ENCODE assay signal across 1 cellular context in the genomic region with DNA sequence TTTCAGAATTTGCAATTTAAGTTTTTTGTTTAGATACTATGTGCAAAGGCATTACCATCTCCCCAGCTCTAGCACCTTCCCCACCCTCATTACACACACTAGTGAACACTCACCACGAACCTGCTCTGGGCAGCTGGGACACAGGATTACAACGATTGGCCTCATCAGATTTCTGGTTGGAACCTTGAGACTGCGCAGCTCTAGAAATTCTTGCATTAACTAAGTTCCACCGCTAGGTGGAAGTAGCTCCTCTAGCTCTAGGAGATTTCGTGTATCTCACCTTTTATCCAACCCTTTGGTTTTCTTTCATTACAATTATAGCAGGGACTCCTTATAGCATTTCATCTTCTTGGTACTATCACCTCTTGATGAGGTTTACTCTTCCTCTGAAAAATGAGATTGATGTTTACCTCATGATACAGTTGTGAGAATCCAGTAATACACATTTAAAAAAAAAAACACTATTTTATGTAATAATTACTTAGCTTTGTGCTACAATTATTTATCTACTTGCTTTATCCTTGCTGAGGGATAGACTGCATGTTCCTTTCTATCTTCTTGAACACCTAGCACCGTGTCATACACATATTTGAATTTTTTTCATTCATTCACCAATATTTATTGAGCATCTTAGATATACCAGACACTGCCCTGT.
TF ChIP-seq lines count a peak whose summit lies in the region.

No MANE protein-coding gene starts in this region.

TF ChIP-seq in GM23338, 12 proteins besides CTCF, POLR2A, EP300 and RAD21 (continued from another document):
- TF ChIP-seq, protein P1, sequence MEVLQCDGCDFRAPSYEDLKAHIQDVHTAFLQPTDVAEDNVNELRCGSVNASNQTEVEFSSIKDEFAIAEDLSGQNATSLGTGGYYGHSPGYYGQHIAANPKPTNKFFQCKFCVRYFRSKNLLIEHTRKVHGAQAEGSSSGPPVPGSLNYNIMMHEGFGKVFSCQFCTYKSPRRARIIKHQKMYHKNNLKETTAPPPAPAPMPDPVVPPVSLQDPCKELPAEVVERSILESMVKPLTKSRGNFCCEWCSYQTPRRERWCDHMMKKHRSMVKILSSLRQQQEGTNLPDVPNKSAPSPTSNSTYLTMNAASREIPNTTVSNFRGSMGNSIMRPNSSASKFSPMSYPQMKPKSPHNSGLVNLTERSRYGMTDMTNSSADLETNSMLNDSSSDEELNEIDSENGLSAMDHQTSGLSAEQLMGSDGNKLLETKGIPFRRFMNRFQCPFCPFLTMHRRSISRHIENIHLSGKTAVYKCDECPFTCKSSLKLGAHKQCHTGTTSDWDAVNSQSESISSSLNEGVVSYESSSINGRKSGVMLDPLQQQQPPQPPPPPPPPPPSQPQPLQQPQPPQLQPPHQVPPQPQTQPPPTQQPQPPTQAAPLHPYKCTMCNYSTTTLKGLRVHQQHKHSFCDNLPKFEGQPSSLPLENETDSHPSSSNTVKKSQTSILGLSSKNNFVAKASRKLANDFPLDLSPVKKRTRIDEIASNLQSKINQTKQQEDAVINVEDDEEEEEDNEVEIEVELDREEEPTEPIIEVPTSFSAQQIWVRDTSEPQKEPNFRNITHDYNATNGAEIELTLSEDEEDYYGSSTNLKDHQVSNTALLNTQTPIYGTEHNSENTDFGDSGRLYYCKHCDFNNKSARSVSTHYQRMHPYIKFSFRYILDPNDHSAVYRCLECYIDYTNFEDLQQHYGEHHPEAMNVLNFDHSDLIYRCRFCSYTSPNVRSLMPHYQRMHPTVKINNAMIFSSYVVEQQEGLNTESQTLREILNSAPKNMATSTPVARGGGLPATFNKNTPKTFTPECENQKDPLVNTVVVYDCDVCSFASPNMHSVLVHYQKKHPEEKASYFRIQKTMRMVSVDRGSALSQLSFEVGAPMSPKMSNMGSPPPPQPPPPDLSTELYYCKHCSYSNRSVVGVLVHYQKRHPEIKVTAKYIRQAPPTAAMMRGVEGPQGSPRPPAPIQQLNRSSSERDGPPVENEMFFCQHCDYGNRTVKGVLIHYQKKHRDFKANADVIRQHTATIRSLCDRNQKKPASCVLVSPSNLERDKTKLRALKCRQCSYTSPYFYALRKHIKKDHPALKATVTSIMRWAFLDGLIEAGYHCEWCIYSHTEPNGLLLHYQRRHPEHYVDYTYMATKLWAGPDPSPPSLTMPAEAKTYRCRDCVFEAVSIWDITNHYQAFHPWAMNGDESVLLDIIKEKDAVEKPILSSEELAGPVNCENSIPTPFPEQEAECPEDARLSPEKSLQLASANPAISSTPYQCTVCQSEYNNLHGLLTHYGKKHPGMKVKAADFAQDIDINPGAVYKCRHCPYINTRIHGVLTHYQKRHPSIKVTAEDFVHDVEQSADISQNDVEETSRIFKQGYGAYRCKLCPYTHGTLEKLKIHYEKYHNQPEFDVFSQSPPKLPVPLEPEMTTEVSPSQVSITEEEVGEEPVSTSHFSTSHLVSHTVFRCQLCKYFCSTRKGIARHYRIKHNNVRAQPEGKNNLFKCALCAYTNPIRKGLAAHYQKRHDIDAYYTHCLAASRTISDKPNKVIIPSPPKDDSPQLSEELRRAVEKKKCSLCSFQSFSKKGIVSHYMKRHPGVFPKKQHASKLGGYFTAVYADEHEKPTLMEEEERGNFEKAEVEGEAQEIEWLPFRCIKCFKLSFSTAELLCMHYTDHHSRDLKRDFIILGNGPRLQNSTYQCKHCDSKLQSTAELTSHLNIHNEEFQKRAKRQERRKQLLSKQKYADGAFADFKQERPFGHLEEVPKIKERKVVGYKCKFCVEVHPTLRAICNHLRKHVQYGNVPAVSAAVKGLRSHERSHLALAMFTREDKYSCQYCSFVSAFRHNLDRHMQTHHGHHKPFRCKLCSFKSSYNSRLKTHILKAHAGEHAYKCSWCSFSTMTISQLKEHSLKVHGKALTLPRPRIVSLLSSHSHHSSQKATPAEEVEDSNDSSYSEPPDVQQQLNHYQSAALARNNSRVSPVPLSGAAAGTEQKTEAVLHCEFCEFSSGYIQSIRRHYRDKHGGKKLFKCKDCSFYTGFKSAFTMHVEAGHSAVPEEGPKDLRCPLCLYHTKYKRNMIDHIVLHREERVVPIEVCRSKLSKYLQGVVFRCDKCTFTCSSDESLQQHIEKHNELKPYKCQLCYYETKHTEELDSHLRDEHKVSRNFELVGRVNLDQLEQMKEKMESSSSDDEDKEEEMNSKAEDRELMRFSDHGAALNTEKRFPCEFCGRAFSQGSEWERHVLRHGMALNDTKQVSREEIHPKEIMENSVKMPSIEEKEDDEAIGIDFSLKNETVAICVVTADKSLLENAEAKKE (CRISPR knock-in tag; IDR thresholded peaks at IDR 0.05), result no peak
